Comparison of ENCODE assay signal across 21 cellular contexts in the genomic region with DNA sequence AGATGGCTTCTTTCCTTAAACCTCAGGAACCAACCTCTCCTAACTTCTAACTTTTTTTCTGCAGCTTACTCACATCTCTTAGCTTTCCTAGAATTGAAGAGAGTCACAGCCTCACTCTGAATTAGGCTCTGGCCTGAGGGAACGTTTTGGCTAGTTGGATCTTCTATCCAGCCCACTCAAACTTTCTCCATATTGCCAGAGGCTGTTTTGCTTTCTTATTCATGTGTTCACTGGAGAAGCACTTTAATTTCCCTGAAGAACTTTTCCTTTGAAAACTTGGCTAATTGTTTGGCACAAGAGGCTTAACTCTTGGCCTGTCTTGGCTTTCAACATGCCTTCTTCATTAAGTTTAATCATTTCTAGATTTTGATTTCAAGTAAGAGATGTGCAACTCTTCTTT.
DNase-seq lines count a peak whose midpoint lies in the region; ATAC-seq, FAIRE-seq and TF ChIP-seq lines count a peak whose summit lies in the region.
"Had no signal": no experiment of that assay in that cellular context is flagged by ENCODE, and none has a peak within 500 bp of the region (broad histone marks: within the 10 kb centered on the region; RNA-seq: fewer than 3 reads in every experiment).

No MANE protein-coding gene starts in this region.

- H3K36me3 ChIP-seq in BJ (ENCODE audit: control insufficient read depth, insufficient read depth, low read length): no peaks in the 10 kb centered on the region
- H3K36me3 ChIP-seq: SJCRH30 had no signal

- H3K4me3 ChIP-seq in A549 (no peak overlapping the region), BJ (ENCODE audit: low read depth, low read length) (no peak overlapping the region), foreskin fibroblast (ENCODE audit: low read depth in 1 of 2, low read length in 2 of 2) (no peak overlapping the region)
- H3K4me3 ChIP-seq: GM23338, K562, SJCRH30 had no signal

- no peak overlapping the region for H3K27ac ChIP-seq in A549
- H3K27ac ChIP-seq: SJCRH30 had no signal

- no peak for ATAC-seq in A549
- ATAC-seq: GM23338, K562 had no signal

- peak; percentile 54 for FAIRE-seq in A549 (lab: Jason Lieb, UNC)
- FAIRE-seq: A204.1, GM12892, K562 had no signal

- DNase-seq in A549 (ENCODE audit: low read depth in 1 of 2, low spot score in 1 of 2): no peak
- DNase-seq in BJ (ENCODE audit: low read depth): peak; percentile 45
- peak; percentile 81 for DNase-seq in M059J (ENCODE audit: low read depth)
- DNase-seq in foreskin fibroblast: peak; percentile 20 to 78
- no peak for DNase-seq in SW 1271 (lab: John Stamatoyannopoulos, UW)
- DNase-seq in DMS 273 treated with DMSO at 0.1 percent for 48 hours (lab: John Stamatoyannopoulos, UW): no peak
- no peak for DNase-seq in NCI-H2171 treated with DMSO at 0.1 percent for 48 hours (lab: John Stamatoyannopoulos, UW)
- DNase-seq: Calu3; CD4-positive, alpha-beta T cell; GF-D8; MV-4-11; NCI-H1417 treated with DMSO at 0.1 percent for 48 hours; NCI-H1930; NCI-H446 treated with DMSO at 0.1 percent for 48 hours; NK-92 treated with Interleukin-12 subunit alpha and Interleukin-12 subunit beta, amount 100 ng/mL, for 24 hours; RPMI8226; SJCRH30 had no signal

- H3K9me3 ChIP-seq in A549: no peaks in the 10 kb centered on the region
- H3K9me3 ChIP-seq: SJCRH30 had no signal

- TF ChIP-seq CTCF in A549 (IDR thresholded peaks at IDR 0.05) (no peak), BJ (IDR thresholded peaks at IDR 0.05; ENCODE audit: insufficient read depth, low read depth, low read length) (no peak), foreskin fibroblast (IDR thresholded peaks at IDR 0.05; ENCODE audit: low read depth, low read length) (no peak)

- no peak for TF ChIP-seq POLR2A in A549 (IDR thresholded peaks at IDR 0.05; ENCODE audit: low read length)

- no peak for TF ChIP-seq RAD21 in A549 (conservative IDR thresholded peaks at IDR 0.05 in 1 of 2, IDR thresholded peaks at IDR 0.05 in 1 of 2)

- no peaks in the 10 kb centered on the region for H3K27me3 ChIP-seq in BJ (ENCODE audit: control insufficient read depth, insufficient read depth, low read length)

- no peak for TF ChIP-seq EP300 in A549 (IDR thresholded peaks at IDR 0.05)

- H3K4me1 ChIP-seq in A549: no peaks in the 10 kb centered on the region
- H3K4me1 ChIP-seq: SJCRH30 had no signal

- no peak overlapping the region for H3K4me2 ChIP-seq in A549
- H3K4me2 ChIP-seq: GM23338 had no signal

- 24% methylated on average over 1 of the region's 1 CpG for WGBS in A549 (ENCODE audit: missing lambda C conversion rate)

- POLR2A ChIA-PET in A549 (lab: Yijun Ruan, JAX) (no interaction called here), BJ (lab: Charles Lee) (interaction anchor here (0.5 kb wide), 1 partner anchor 962 kb away, joined by 3 read pairs; no protein-coding TSS in a partner anchor)

- CTCF ChIA-PET in A549 (lab: Yijun Ruan, JAX) (no interaction called here), BJ (lab: Yijun Ruan, JAX) (no interaction called here)

TF ChIP-seq in A549, 52 proteins besides CTCF, POLR2A, EP300 and RAD21:
- TF ChIP-seq HDAC2 (IDR thresholded peaks at IDR 0.05) (no peak), HOXB13 (CRISPR knock-in tag; IDR thresholded peaks at IDR 0.05; ENCODE audit: low read depth) (no peak), ZC3H11A (IDR thresholded peaks at IDR 0.05) (no peak), FOSB (CRISPR knock-in tag; IDR thresholded peaks at IDR 0.05) (no peak), EHF (CRISPR knock-in tag; IDR thresholded peaks at IDR 0.05) (no peak), RNF2 (IDR thresholded peaks at IDR 0.05; ENCODE audit: borderline replicate concordance, low read depth) (no peak), TP53 (CRISPR knock-in tag; IDR thresholded peaks at IDR 0.05) (no peak), CEBPB (IDR thresholded peaks at IDR 0.05) (no peak), SREBF2 (IDR thresholded peaks at IDR 0.05) (no peak), CBX8 (IDR thresholded peaks at IDR 0.05) (no peak), ZSCAN20 (CRISPR knock-in tag; IDR thresholded peaks at IDR 0.05) (no peak), GATA3 (IDR thresholded peaks at IDR 0.05; ENCODE audit: borderline replicate concordance) (no peak), MYC (IDR thresholded peaks at IDR 0.05; ENCODE audit: borderline replicate concordance, low read length) (no peak)
- TF ChIP-seq, protein P1, sequence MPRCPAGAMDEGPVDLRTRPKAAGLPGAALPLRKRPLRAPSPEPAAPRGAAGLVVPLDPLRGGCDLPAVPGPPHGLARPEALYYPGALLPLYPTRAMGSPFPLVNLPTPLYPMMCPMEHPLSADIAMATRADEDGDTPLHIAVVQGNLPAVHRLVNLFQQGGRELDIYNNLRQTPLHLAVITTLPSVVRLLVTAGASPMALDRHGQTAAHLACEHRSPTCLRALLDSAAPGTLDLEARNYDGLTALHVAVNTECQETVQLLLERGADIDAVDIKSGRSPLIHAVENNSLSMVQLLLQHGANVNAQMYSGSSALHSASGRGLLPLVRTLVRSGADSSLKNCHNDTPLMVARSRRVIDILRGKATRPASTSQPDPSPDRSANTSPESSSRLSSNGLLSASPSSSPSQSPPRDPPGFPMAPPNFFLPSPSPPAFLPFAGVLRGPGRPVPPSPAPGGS (IDR thresholded peaks at IDR 0.05): no peak
- TF ChIP-seq, protein P2, sequence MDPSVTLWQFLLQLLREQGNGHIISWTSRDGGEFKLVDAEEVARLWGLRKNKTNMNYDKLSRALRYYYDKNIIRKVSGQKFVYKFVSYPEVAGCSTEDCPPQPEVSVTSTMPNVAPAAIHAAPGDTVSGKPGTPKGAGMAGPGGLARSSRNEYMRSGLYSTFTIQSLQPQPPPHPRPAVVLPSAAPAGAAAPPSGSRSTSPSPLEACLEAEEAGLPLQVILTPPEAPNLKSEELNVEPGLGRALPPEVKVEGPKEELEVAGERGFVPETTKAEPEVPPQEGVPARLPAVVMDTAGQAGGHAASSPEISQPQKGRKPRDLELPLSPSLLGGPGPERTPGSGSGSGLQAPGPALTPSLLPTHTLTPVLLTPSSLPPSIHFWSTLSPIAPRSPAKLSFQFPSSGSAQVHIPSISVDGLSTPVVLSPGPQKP (IDR thresholded peaks at IDR 0.05; ENCODE audit: low read depth, low read length): no peak
- TF ChIP-seq, protein P3, sequence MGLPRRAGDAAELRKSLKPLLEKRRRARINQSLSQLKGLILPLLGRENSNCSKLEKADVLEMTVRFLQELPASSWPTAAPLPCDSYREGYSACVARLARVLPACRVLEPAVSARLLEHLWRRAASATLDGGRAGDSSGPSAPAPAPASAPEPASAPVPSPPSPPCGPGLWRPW (IDR thresholded peaks at IDR 0.05): no peak
- TF ChIP-seq, protein P4, sequence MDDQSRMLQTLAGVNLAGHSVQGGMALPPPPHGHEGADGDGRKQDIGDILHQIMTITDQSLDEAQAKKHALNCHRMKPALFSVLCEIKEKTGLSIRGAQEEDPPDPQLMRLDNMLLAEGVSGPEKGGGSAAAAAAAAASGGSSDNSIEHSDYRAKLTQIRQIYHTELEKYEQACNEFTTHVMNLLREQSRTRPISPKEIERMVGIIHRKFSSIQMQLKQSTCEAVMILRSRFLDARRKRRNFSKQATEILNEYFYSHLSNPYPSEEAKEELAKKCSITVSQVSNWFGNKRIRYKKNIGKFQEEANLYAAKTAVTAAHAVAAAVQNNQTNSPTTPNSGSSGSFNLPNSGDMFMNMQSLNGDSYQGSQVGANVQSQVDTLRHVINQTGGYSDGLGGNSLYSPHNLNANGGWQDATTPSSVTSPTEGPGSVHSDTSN (IDR thresholded peaks at IDR 0.05): no peak

Comparison
In these comparisons a context has a peak if more than half of its experiments do, and no peak if none do; other contexts are left out.
1. DNase-seq: peak in BJ (single experiment), M059J (single experiment) and foreskin fibroblast (2 of 2); none in A549 (0 of 2), SW 1271 (0 of 2), DMS 273 treated with DMSO at 0.1 percent for 48 hours (single experiment) and NCI-H2171 treated with DMSO at 0.1 percent for 48 hours (single experiment).